ENCODE assay signal across 15 cellular contexts in the genomic region with DNA sequence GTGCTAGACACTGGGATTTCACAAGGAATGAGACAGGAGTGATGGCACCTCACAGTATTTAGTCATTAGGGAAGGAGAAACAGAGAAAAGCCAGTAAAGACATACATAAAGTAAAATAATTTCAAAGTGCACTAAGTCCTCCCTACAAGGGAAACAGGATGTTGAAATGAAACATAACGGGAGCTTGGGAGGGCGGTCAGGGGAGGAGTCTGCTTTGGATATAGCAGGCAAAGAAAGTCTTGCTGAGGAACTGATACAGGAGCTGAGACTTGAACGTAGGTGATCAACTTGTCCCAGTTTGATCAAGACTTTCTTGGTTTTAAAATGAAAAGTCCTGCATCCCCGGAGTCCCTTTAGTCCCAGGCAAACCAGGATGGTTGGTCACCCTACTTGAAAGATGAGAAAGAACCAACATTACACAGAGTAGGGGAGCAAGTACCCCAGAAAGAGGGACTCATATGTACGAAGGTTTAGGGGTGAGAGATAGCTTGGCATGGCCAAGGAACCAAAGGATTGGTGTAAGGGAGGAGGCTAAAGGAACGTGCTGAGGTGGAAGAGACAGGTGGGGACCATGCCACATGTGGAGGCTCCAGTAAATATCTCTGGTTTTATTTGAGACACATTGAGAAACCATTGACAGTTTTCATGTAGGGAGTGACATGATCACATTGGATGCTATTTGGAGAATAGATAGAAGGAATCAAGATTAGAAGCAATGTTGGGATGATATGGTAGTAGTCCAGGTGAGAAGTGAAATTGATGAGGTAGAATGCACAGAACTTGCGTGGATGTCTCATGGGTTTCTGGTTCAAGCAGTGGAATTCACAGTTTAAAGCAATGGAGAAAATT. TPM values are rescaled to one million over a fixed set of nuclear protein-coding genes. Genes with fewer than 3 reads are reported as not detected.
DNase-seq lines count a peak whose midpoint lies in the region; ATAC-seq and TF ChIP-seq lines count a peak whose summit lies in the region.
"Had no signal": no experiment of that assay in that cellular context is flagged by ENCODE, and none has a peak within 500 bp of the region (broad histone marks: within the 10 kb centered on the region; RNA-seq: fewer than 3 reads in every experiment).

No MANE protein-coding gene starts in this region.

- no peaks in the 10 kb centered on the region for H3K27me3 Mint-ChIP-seq in natural killer cell treated with Interleukin-12 subunit alpha and Interleukin-12 subunit beta and Interleukin-15 and Interleukin-18, amount 100 ng/mL, for 72 hours
- no peaks in the 10 kb centered on the region for H3K27me3 Mint-ChIP-seq in activated CD4-positive, alpha-beta memory T cell treated with anti-CD3 and anti-CD28 coated beads for 36 hours

- peak; percentile 40 for DNase-seq in GM10266 (ENCODE audit: extremely low spot score)
- DNase-seq in HT1080 (ENCODE audit: low read depth), result peak; percentile 40
- DNase-seq in UCSD-AML1 (lab: John Stamatoyannopoulos, UW; ENCODE audit: unreplicated experiment), result peak; percentile 30
- DNase-seq in natural killer cell treated with Interleukin-12 subunit alpha and Interleukin-12 subunit beta and Interleukin-15 and Interleukin-18, amount 100 ng/mL, for 72 hours (ENCODE audit: low spot score), result no peak
- no peak for DNase-seq in activated CD4-positive, alpha-beta memory T cell treated with anti-CD3 and anti-CD28 coated beads for 36 hours
- no peak for DNase-seq in DMS153 treated with DMSO at 0.1 percent for 48 hours (lab: John Stamatoyannopoulos, UW; ENCODE audit: unreplicated experiment)
- DNase-seq in hippocampal formation (lab: John Stamatoyannopoulos, UW), result no peak
- DNase-seq: activated naive CD8-positive, alpha-beta T cell treated with anti-CD3 and anti-CD28 coated beads, Interleukin-2, amount 10 ng/mL, durations not matched to agents 7 days and 5 days; central memory CD4-positive, alpha-beta T cell; NCI-H1436; NCI-H526 treated with DMSO at 0.1 percent for 48 hours; stimulated activated CD4-positive, alpha-beta T cell treated with anti-CD3 and anti-CD28 coated beads, Interleukin-4, amount 100 ng/mL, for 24 hours; stimulated activated naive CD4-positive, alpha-beta T cell had no signal

- H3K36me3 Mint-ChIP-seq in natural killer cell treated with Interleukin-12 subunit alpha and Interleukin-12 subunit beta and Interleukin-15 and Interleukin-18, amount 100 ng/mL, for 72 hours, result no peaks in the 10 kb centered on the region
- no peaks in the 10 kb centered on the region for H3K36me3 Mint-ChIP-seq in activated CD4-positive, alpha-beta memory T cell treated with anti-CD3 and anti-CD28 coated beads for 36 hours
- H3K36me3 Mint-ChIP-seq: activated naive CD8-positive, alpha-beta T cell treated with anti-CD3 and anti-CD28 coated beads, Interleukin-2, amount 10 ng/mL, durations not matched to agents 7 days and 5 days had no signal

- H3K27ac Mint-ChIP-seq in natural killer cell treated with Interleukin-12 subunit alpha and Interleukin-12 subunit beta and Interleukin-15 and Interleukin-18, amount 100 ng/mL, for 72 hours, result peak overlapping the region; percentile 90 to 95
- no peak overlapping the region for H3K27ac Mint-ChIP-seq in activated CD4-positive, alpha-beta memory T cell treated with anti-CD3 and anti-CD28 coated beads for 36 hours
- H3K27ac Mint-ChIP-seq: activated naive CD8-positive, alpha-beta T cell treated with anti-CD3 and anti-CD28 coated beads, Interleukin-2, amount 10 ng/mL, durations not matched to agents 7 days and 5 days had no signal

- H3K4me3 Mint-ChIP-seq in natural killer cell treated with Interleukin-12 subunit alpha and Interleukin-12 subunit beta and Interleukin-15 and Interleukin-18, amount 100 ng/mL, for 72 hours, result peak overlapping the region; percentile 1
- H3K4me3 Mint-ChIP-seq in activated CD4-positive, alpha-beta memory T cell treated with anti-CD3 and anti-CD28 coated beads for 36 hours, result no peak overlapping the region
- H3K4me3 Mint-ChIP-seq: activated naive CD8-positive, alpha-beta T cell treated with anti-CD3 and anti-CD28 coated beads, Interleukin-2, amount 10 ng/mL, durations not matched to agents 7 days and 5 days had no signal

- CTCF ChIA-PET in activated CD4-positive, alpha-beta memory T cell treated with anti-CD3 and anti-CD28 coated beads for 36 hours (lab: Charles Lee), result interaction anchor here (0.6 to 0.7 kb wide), 3 partner anchors 25 to 316 kb away, joined by 3 read pairs; no protein-coding TSS in a partner anchor

- TF ChIP-seq CTCF in GM10266 (IDR thresholded peaks at IDR 0.05; ENCODE audit: control insufficient read depth, insufficient read depth, low read depth, missing control alignments), result no peak

- H3K4me1 Mint-ChIP-seq in natural killer cell treated with Interleukin-12 subunit alpha and Interleukin-12 subunit beta and Interleukin-15 and Interleukin-18, amount 100 ng/mL, for 72 hours (ENCODE audit: low read depth in 2 of 2), result peaks cover 45 to 47% of the 10 kb centered on the region in 2 donors
- peaks cover 14% of the 10 kb centered on the region for H3K4me1 Mint-ChIP-seq in activated CD4-positive, alpha-beta memory T cell treated with anti-CD3 and anti-CD28 coated beads for 36 hours (ENCODE audit: low read depth)

- intact Hi-C loops in activated CD4-positive, alpha-beta memory T cell treated with anti-CD3 and anti-CD28 coated beads for 36 hours (cut with micrococcal nuclease), result no loop called here

- no peak for ATAC-seq in natural killer cell treated with Interleukin-12 subunit alpha and Interleukin-12 subunit beta and Interleukin-15 and Interleukin-18, amount 100 ng/mL, for 72 hours
- ATAC-seq in HG03159 (IDR thresholded peaks at IDR 0.05; ENCODE audit: unreplicated experiment), result no peak
- ATAC-seq: right cardiac atrium had no signal

- H3K9me3 Mint-ChIP-seq in natural killer cell treated with Interleukin-12 subunit alpha and Interleukin-12 subunit beta and Interleukin-15 and Interleukin-18, amount 100 ng/mL, for 72 hours, result no peaks in the 10 kb centered on the region
- no peaks in the 10 kb centered on the region for H3K9me3 Mint-ChIP-seq in activated CD4-positive, alpha-beta memory T cell treated with anti-CD3 and anti-CD28 coated beads for 36 hours
- H3K9me3 Mint-ChIP-seq: activated naive CD8-positive, alpha-beta T cell treated with anti-CD3 and anti-CD28 coated beads, Interleukin-2, amount 10 ng/mL, durations not matched to agents 7 days and 5 days had no signal

- POLR2A ChIA-PET in activated CD4-positive, alpha-beta memory T cell treated with anti-CD3 and anti-CD28 coated beads for 36 hours (lab: Charles Lee), result no interaction called here

RNA-seq across cellular contexts. Expression of a gene that starts 28.4 kb away (rescaled TPM):
- total RNA-seq in HT1080 (2014; rRNA removed; shearing (Covaris generic)), result 0.63 and 0.73 TPM in 2 replicates
- 0.80 and 1.1 TPM in 2 replicates for polyA plus RNA-seq in HT1080 (2015; cell fraction: cytosol; rRNA removed)
- polyA plus RNA-seq in HT1080 (2015; cell fraction: nucleus; rRNA removed), result 1.4 and 1.7 TPM in 2 replicates
- total RNA-seq in natural killer cell treated with Interleukin-12 subunit alpha and Interleukin-12 subunit beta and Interleukin-15 and Interleukin-18, amount 100 ng/mL, for 72 hours, result 1 to 10 TPM; 1.8 to 2.5 TPM
- 1 to 10 TPM; 2.3 to 2.6 TPM for total RNA-seq in activated CD4-positive, alpha-beta memory T cell treated with anti-CD3 and anti-CD28 coated beads for 36 hours

RNA-seq across cellular contexts. Expression of a gene that starts 28.7 kb away (rescaled TPM):
- total RNA-seq in HT1080 (2014; rRNA removed; shearing (Covaris generic)), result 0.53 and 0.58 TPM in 2 replicates
- polyA plus RNA-seq in HT1080 (2015; cell fraction: cytosol; rRNA removed), result 0.60 and 0.66 TPM in 2 replicates
- polyA plus RNA-seq in HT1080 (2015; cell fraction: nucleus; rRNA removed), result 0.84 and 1.1 TPM in 2 replicates
- total RNA-seq in natural killer cell treated with Interleukin-12 subunit alpha and Interleukin-12 subunit beta and Interleukin-15 and Interleukin-18, amount 100 ng/mL, for 72 hours, result 1 to 10 TPM; 2.0 to 3.2 TPM
- total RNA-seq in activated CD4-positive, alpha-beta memory T cell treated with anti-CD3 and anti-CD28 coated beads for 36 hours, result 1 to 10 TPM; 3.0 to 3.1 TPM

Comparison
In these comparisons a context has a peak if more than half of its experiments do, and no peak if none do; other contexts are left out.
1. DNase-seq: peak in GM10266 (single experiment), HT1080 (single experiment) and UCSD-AML1 (single experiment); none in natural killer cell treated with Interleukin-12 subunit alpha and Interleukin-12 subunit beta and Interleukin-15 and Interleukin-18, amount 100 ng/mL, for 72 hours (single experiment), activated CD4-positive, alpha-beta memory T cell treated with anti-CD3 and anti-CD28 coated beads for 36 hours (single experiment), DMS153 treated with DMSO at 0.1 percent for 48 hours (single experiment) and hippocampal formation (0 of 2).